ENCODE assay signal across 8 cellular contexts in genomic region chr10:12264204-12264908, GRCh38.
A peak's percentile ranks its signal among the peaks of the same experiment; 100 is the strongest.
DNase-seq lines count a peak whose midpoint lies in the region; TF ChIP-seq lines count a peak whose summit lies in the region.

No MANE protein-coding gene starts in this region.

- H3K4me1 Mint-ChIP-seq in glutamatergic neuron (ENCODE audit: low read depth, unreplicated experiment): no peaks in the 10 kb centered on the region

- WGBS in ovary, 3 donors: 21 to 24% (median 22%) methylated on average over 30 of the region's 30 CpGs

- H3K4me3 ChIP-seq in H7 (ENCODE audit: insufficient read depth, low read depth, low read length) (peak overlapping the region; percentile 11; the same call in 1 of the 2 replicates), SJSA1 (peak overlapping the region; percentile 29), ovary (no peak overlapping the region), tibial artery (peak overlapping the region; percentile 40 to 41)

- H3K36me3 ChIP-seq in H7 (replicated peaks; ENCODE audit: control insufficient read depth, insufficient read depth, low read length): no peaks in the 10 kb centered on the region
- H3K36me3 ChIP-seq in SJSA1: no peaks in the 10 kb centered on the region
- H3K36me3 ChIP-seq in ovary: no peaks in the 10 kb centered on the region
- no peaks in the 10 kb centered on the region for H3K36me3 ChIP-seq in tibial artery

- H3K27me3 Mint-ChIP-seq in glutamatergic neuron (ENCODE audit: unreplicated experiment): peaks cover 3% of the 10 kb centered on the region

- H3K9me3 Mint-ChIP-seq in glutamatergic neuron (ENCODE audit: unreplicated experiment): no peaks in the 10 kb centered on the region

- H3K9me3 ChIP-seq in SJSA1 (replicated peaks) (no peaks in the 10 kb centered on the region), ovary (no peaks in the 10 kb centered on the region), tibial artery (no peaks in the 10 kb centered on the region)

- intact Hi-C loops in ovary (cut with DNase I) (loop anchor here (2.0 to 10.0 kb wide), 7 partner anchors 390 to 830 kb away; no protein-coding TSS in a partner anchor), tibial artery (cut with DNase I; ENCODE audit: low total_unique reads) (loop anchor here (2.0 kb wide), 1 partner anchor 392 kb away; no protein-coding TSS in a partner anchor)

- TF ChIP-seq EP300 in ovary (IDR thresholded peaks at IDR 0.05): no peak

- TF ChIP-seq POLR2A in ovary (IDR thresholded peaks at IDR 0.05): no peak

- TF ChIP-seq CTCF in glutamatergic neuron (IDR thresholded peaks at IDR 0.05; ENCODE audit: partially characterized antibody, unreplicated experiment): peak; percentile 67
- TF ChIP-seq CTCF in ovary (IDR thresholded peaks at IDR 0.05): peak; percentile 74 to 84 (median 77)
- peak; percentile 81 to 90 for TF ChIP-seq CTCF in tibial artery (IDR thresholded peaks at IDR 0.05)

- no peak overlapping the region; the same call in 1 of the 2 replicates for H3K27ac ChIP-seq in SJSA1
- H3K27ac ChIP-seq in ovary: no peak overlapping the region
- H3K27ac ChIP-seq in tibial artery: peak overlapping the region in 1 of 2 donors; percentile 16

- H3K27ac Mint-ChIP-seq in glutamatergic neuron (ENCODE audit: unreplicated experiment): peak overlapping the region; percentile 76

- H3K4me3 Mint-ChIP-seq in glutamatergic neuron (ENCODE audit: unreplicated experiment): peak overlapping the region; percentile 68

- DNase-seq in GF-D8 (lab: John Stamatoyannopoulos, UW) (peak; percentile 87), H7 (peak; percentile 94), LoVo (ENCODE audit: low spot score) (peak; percentile 59), SJSA1 (ENCODE audit: low read depth in 1 of 2, low spot score in 2 of 2) (peak; percentile 68 to 84), glutamatergic neuron (peak; percentile 91), ovary (peak; percentile 69 to 87 (median 78)), tibial artery (peak; percentile 72 to 86)
- peak; percentile 76 for DNase-seq in activated naive CD4-positive, alpha-beta T cell treated with anti-CD3 and anti-CD28 coated beads, Interleukin-2, amount 50 U/mL, for 16 hours

- H3K27me3 ChIP-seq in H7 (ENCODE audit: control insufficient read depth, insufficient read depth, low read length) (no peaks in the 10 kb centered on the region), SJSA1 (replicated peaks) (no peaks in the 10 kb centered on the region), ovary (no peaks in the 10 kb centered on the region), tibial artery (no peaks in the 10 kb centered on the region)

- H3K36me3 Mint-ChIP-seq in glutamatergic neuron (ENCODE audit: unreplicated experiment): no peaks in the 10 kb centered on the region

- H3K4me1 ChIP-seq in SJSA1 (replicated peaks) (peaks cover 6% of the 10 kb centered on the region), ovary (ENCODE audit: insufficient read depth) (no peaks in the 10 kb centered on the region), tibial artery (peaks cover 0 to 7% (median 2%) of the 10 kb centered on the region in 4 donors)
